9 cellular contexts compared by ENCODE assay signal in the genomic region with DNA sequence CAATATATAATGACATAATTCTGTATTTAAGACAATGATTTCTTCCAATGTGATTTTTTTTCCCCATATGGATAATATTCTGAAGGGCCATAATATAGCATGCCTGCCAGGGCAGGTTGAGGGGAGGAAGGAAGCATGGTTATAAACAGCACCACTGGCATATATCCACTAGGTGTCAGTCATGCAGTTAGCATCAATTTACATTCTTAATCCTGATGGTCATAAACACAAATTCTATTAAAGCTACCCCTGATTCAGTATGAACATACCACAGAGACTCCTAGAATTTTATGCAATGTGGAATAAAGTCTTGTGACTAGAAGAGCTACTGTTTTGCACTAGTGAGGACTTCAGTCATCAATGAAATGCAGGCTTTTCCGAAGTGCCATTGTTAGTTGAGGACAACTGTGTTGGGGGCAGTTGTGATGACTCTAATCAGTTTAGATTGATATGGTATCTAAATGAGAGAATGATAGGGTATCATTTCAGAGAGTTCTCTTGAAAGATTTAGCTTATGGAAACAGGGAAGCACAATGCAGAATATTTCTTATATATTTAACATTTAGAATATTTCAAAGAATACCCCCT.
A peak's percentile ranks its signal among the peaks of the same experiment; 100 is the strongest.
DNase-seq lines count a peak whose midpoint lies in the region; ATAC-seq, FAIRE-seq and TF ChIP-seq lines count a peak whose summit lies in the region.
"Had no signal": no experiment of that assay in that cellular context is flagged by ENCODE, and none has a peak within 500 bp of the region (broad histone marks: within the 10 kb centered on the region; RNA-seq: fewer than 3 reads in every experiment).

No MANE protein-coding gene starts in this region.

- CTCF ChIA-PET in RWPE1 (lab: Yijun Ruan, JAX), result interaction anchor here (0.5 to 1.5 kb wide), 39 partner anchors 11 to 1271 kb away, joined by 3 to 10 read pairs (median 3); no protein-coding TSS in a partner anchor

- H3K9ac ChIP-seq in endodermal cell (ENCODE audit: extremely low read depth, low read length, poor library complexity, severe bottlenecking), result no peak overlapping the region

- 45 to 86% methylated on average over 1 of the region's 1 CpG for WGBS in endodermal cell (ENCODE audit: insufficient coverage in 1 of 2, insufficient read length in 1 of 2), 2 experiments

- FAIRE-seq in GM12891 (lab: Jason Lieb, UNC), result peak; percentile 91

- H3K27ac Mint-ChIP-seq in endodermal cell, result no peak overlapping the region
- H3K27ac Mint-ChIP-seq: T-helper 1 cell treated with Interleukin-12 subunit alpha and Interleukin-12 subunit beta and Interleukin-4 antibody, amounts not matched to agents 30 μg/mL and 1 μg/mL, for 36 hours had no signal

- no peaks in the 10 kb centered on the region for H3K9me3 ChIP-seq in endodermal cell (ENCODE audit: control insufficient read depth, low read length)

- peaks cover 36% of the 10 kb centered on the region for H3K4me1 Mint-ChIP-seq in endodermal cell

- no peaks in the 10 kb centered on the region for H3K9me3 Mint-ChIP-seq in endodermal cell
- H3K9me3 Mint-ChIP-seq: T-helper 1 cell treated with Interleukin-12 subunit alpha and Interleukin-12 subunit beta and Interleukin-4 antibody, amounts not matched to agents 30 μg/mL and 1 μg/mL, for 36 hours had no signal

- peak; percentile 77 for DNase-seq in Ammon's horn (ENCODE audit: low spot score)
- DNase-seq in GM12891 (ENCODE audit: insufficient read length, low spot score), result peak; percentile 6
- DNase-seq in MV-4-11 (lab: John Stamatoyannopoulos, UW), result peak; percentile 15
- peak; percentile 88 for DNase-seq in RWPE1 (ENCODE audit: low spot score)
- peak; percentile 63 for DNase-seq in endodermal cell
- DNase-seq in myocyte (ENCODE audit: low read depth), result peak; percentile 56

- H3K36me3 Mint-ChIP-seq in endodermal cell (ENCODE audit: low read depth), result no peaks in the 10 kb centered on the region

- H3K4me3 Mint-ChIP-seq in endodermal cell, result no peak overlapping the region
- H3K4me3 Mint-ChIP-seq: T-helper 1 cell treated with Interleukin-12 subunit alpha and Interleukin-12 subunit beta and Interleukin-4 antibody, amounts not matched to agents 30 μg/mL and 1 μg/mL, for 36 hours had no signal

- TF ChIP-seq POLR2A in GM12891 (IDR thresholded peaks at IDR 0.05; ENCODE audit: low read depth, low read length), result no peak

- ATAC-seq in HG02623 (IDR thresholded peaks at IDR 0.05; ENCODE audit: unreplicated experiment), result peak; percentile 94
- ATAC-seq in HG02763 (IDR thresholded peaks at IDR 0.05; ENCODE audit: unreplicated experiment), result no peak

- H3K27ac ChIP-seq in RWPE1, result no peak overlapping the region
- H3K27ac ChIP-seq in endodermal cell (ENCODE audit: low read depth, low read length), result no peak overlapping the region

- H3K4me3 ChIP-seq in endodermal cell (ENCODE audit: low read length), result no peak overlapping the region

- no peaks in the 10 kb centered on the region for H3K27me3 ChIP-seq in endodermal cell (ENCODE audit: control insufficient read depth, insufficient read depth, low read length, poor library complexity, severe bottlenecking)

- H3K4me1 ChIP-seq in endodermal cell (ENCODE audit: control insufficient read depth, insufficient read depth, low read length), result peaks cover 14% of the 10 kb centered on the region

- POLR2A ChIA-PET in RWPE1 (lab: Yijun Ruan, JAX; ENCODE audit: low non-redundant PET), result interaction anchor here (0.7 kb wide), 1 partner anchor 1221 kb away, joined by 5 read pairs; no protein-coding TSS in a partner anchor

- TF ChIP-seq CTCF in RWPE1 (conservative IDR thresholded peaks at IDR 0.05; ENCODE audit: low read depth), result peak; percentile 86
- peak; percentile 94 for TF ChIP-seq CTCF in endodermal cell (conservative IDR thresholded peaks at IDR 0.05)

- H3K36me3 ChIP-seq in endodermal cell (ENCODE audit: control insufficient read depth, insufficient read depth, low read length), result no peaks in the 10 kb centered on the region

- no peaks in the 10 kb centered on the region for H3K27me3 Mint-ChIP-seq in endodermal cell (ENCODE audit: insufficient read depth)

TF ChIP-seq in GM12891, 5 proteins besides CTCF, POLR2A, EP300 and RAD21:
- no peak for TF ChIP-seq POLR2AphosphoS5 (IDR thresholded peaks at IDR 0.05; ENCODE audit: low read depth, low read length)
- no peak for TF ChIP-seq SPI1 (IDR thresholded peaks at IDR 0.05; ENCODE audit: low read depth, low read length)
- TF ChIP-seq TAF1 (IDR thresholded peaks at IDR 0.05; ENCODE audit: low read depth, low read length), result no peak
- TF ChIP-seq PAX5 (IDR thresholded peaks at IDR 0.05; ENCODE audit: insufficient read depth, low read length, severe bottlenecking), result no peak
- TF ChIP-seq POU2F2 (IDR thresholded peaks at IDR 0.05; ENCODE audit: low read depth, low read length), result no peak

Comparison
In these comparisons a context has a peak if more than half of its experiments do, and no peak if none do; other contexts are left out.
1. DNase-seq: peak in every context shown above with its lines; median percentile 88 in RWPE1; 77 in Ammon's horn; 63 in endodermal cell; 56 in myocyte; 15 in MV-4-11; 6 in GM12891.